Comparison of ENCODE assay signal across 9 cellular contexts in the genomic region with DNA sequence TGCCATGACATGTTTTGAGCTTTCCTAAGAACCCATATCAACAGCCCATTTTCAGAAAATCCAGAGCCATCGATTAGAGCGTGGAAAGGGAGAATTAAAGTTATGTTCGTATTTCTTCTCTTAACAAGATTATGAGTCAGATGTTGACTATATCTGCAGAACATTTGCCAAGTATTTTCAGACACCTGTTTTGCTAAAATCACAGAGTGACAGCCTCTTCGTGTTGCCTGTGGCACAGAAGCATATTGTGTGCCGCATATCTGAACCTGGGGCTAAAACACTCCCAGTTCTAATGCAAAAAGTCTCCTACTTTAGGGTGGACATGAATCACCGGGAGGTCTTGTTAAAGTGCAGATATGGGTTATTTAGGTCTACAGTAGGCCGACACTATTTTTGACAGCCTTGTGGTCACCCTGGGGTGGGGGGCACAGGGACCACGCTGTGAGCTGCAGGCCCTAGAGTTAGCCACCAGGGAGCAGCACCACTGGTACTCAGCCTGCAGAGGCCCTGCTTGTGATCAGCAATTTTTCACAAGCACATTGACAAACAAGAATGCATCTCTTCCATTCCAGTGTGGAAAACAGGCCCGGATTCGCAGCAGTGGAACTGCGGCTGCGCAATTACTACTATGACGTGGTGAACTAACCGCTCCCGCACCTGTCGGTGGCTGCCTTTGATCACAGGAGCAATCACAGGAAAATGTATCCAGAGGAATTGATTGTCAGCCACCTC.
DNase-seq lines count a peak whose midpoint lies in the region; ATAC-seq and TF ChIP-seq lines count a peak whose summit lies in the region.
"Had no signal": no experiment of that assay in that cellular context is flagged by ENCODE, and none has a peak within 500 bp of the region (broad histone marks: within the 10 kb centered on the region; RNA-seq: fewer than 3 reads in every experiment).

No MANE protein-coding gene starts in this region.

- TF ChIP-seq POLR2A in right lobe of liver (IDR thresholded peaks at IDR 0.05) = no peak

- TF ChIP-seq CTCF in AG10803 (conservative IDR thresholded peaks at IDR 0.05; ENCODE audit: low read length) = peak; percentile 43
- peak; percentile 49 for TF ChIP-seq CTCF in WI38 (IDR thresholded peaks at IDR 0.05; ENCODE audit: low read depth, low read length)
- TF ChIP-seq CTCF in right lobe of liver (IDR thresholded peaks at IDR 0.05) = peak; percentile 22 to 39 (median 30)

- intact Hi-C loops in right lobe of liver (cut with DNase I) = no loop called here

- CTCF ChIA-PET in T-cell (lab: Charles Lee) = no interaction called here

- no peaks in the 10 kb centered on the region for H3K36me3 ChIP-seq in right lobe of liver

- H3K4me1 ChIP-seq in right lobe of liver = no peaks in the 10 kb centered on the region

- H3K4me3 Mint-ChIP-seq in T-cell = no peak overlapping the region

- peaks cover 0 to 1% of the 10 kb centered on the region in 2 donors for H3K27me3 Mint-ChIP-seq in T-cell

- H3K27ac ChIP-seq in right lobe of liver = no peak overlapping the region

- no peaks in the 10 kb centered on the region for H3K9me3 Mint-ChIP-seq in T-cell

- H3K4me1 Mint-ChIP-seq in T-cell = no peaks in the 10 kb centered on the region

- no peaks in the 10 kb centered on the region for H3K36me3 Mint-ChIP-seq in T-cell

- peak in 1 of 4 donors; percentile 18 for ATAC-seq in right lobe of liver
- no peak for ATAC-seq in HG03135 (IDR thresholded peaks at IDR 0.05; ENCODE audit: unreplicated experiment)
- no peak for ATAC-seq in GM18502 (IDR thresholded peaks at IDR 0.05; ENCODE audit: poor library complexity, unreplicated experiment)
- no peak for ATAC-seq in T-cell (replicated peaks in 1 of 4)

- 66% methylated on average over 14 of the region's 16 CpGs for WGBS in right lobe of liver (ENCODE audit: insufficient coverage, low coverage, low lambda C conversion rate, missing lambda C conversion rate)

- H3K27me3 ChIP-seq in right lobe of liver = no peaks in the 10 kb centered on the region

- H3K4me3 ChIP-seq in AG10803 (ENCODE audit: low read length) = no peak overlapping the region
- H3K4me3 ChIP-seq in WI38 (ENCODE audit: low read depth, low read length) = no peak overlapping the region
- no peak overlapping the region for H3K4me3 ChIP-seq in right lobe of liver

- H3K9me3 ChIP-seq in right lobe of liver = no peaks in the 10 kb centered on the region

- no peak overlapping the region for H3K27ac Mint-ChIP-seq in T-cell

- POLR2A ChIA-PET in T-cell (lab: Charles Lee) = no interaction called here

- DNase-seq in AG10803 (ENCODE audit: low read depth) (no peak), H4 (ENCODE audit: low spot score) (peak; percentile 20), right lobe of liver (no peak), T-cell (no peak), nucleus accumbens (lab: John Stamatoyannopoulos, UW) (no peak)
- DNase-seq: activated T-cell treated with anti-CD3 and anti-CD28 coated beads for 4 hours had no signal
